8 cellular contexts compared by ENCODE assay signal in the genomic region with DNA sequence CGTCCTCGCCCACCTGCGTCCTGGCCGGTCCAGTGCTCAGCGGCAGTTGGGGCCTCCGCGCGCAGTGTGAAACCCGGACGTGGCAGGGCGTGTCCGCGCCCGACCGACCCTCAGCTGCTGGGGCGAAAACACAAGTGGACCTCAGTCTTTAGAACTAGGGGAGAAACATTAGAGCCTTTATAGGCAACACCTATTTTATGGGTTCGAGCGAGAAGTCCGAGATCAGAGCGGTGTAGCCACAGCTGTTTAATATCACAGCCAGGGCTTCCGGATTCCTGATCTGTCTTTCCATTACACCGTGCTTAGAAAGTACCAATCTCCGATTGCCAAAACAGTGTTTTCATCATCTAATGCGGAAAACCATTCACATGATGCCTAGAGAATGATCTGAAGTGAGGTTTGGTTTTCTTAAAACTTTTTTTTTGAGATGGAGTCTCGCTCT. TPM values are rescaled to one million over a fixed set of nuclear protein-coding genes. Genes with fewer than 3 reads are reported as not detected.
DNase-seq lines count a peak whose midpoint lies in the region; ATAC-seq, FAIRE-seq and TF ChIP-seq lines count a peak whose summit lies in the region.

No MANE protein-coding gene starts in this region.

- peak; percentile 10 for ATAC-seq in GM19463 (IDR thresholded peaks at IDR 0.05; ENCODE audit: unreplicated experiment)
- peak; percentile 72 for ATAC-seq in K562
- no peak for ATAC-seq in thoracic aorta (ENCODE audit: insufficient number of reproducible peaks, low FRiP score, low read depth)

- peak overlapping the region; percentile 80 to 97 (median 88) for H3K4me3 ChIP-seq in BLaER1 treated with 17β-estradiol and CSF1 and Interleukin-3, amounts not matched to agents 10 nM and 100 nM
- H3K4me3 ChIP-seq in HUES48 (ENCODE audit: low read depth, low read length) (peak overlapping the region; percentile 89), K562 (peak overlapping the region; percentile 54), thoracic aorta (peak overlapping the region; percentile 87)

- TSS peak; percentile 63 for BruUV-seq in K562 (replicated peaks; lab: Mats Ljungman, UMichigan)

- intact Hi-C loops in K562 (cut with micrococcal nuclease) = no loop called here

- peak; percentile 42 for FAIRE-seq in K562 (lab: Jason Lieb, UNC)

- H4K20me1 ChIP-seq in BLaER1 treated with 17β-estradiol and CSF1 and Interleukin-3, amounts not matched to agents 10 nM and 100 nM = peaks cover 0 to 10% (median 0%) of the 10 kb centered on the region in 11 experiments; a peak in 5 of 22 replicates
- no peaks in the 10 kb centered on the region for H4K20me1 ChIP-seq in K562 (replicated peaks; ENCODE audit: control insufficient read depth, insufficient read depth, low read length)

- no peaks in the 10 kb centered on the region for H3K9me3 ChIP-seq in BLaER1 treated with 17β-estradiol and CSF1 and Interleukin-3, amounts not matched to agents 10 nM and 100 nM (replicated peaks in 1 of 11)
- H3K9me3 ChIP-seq in HUES48 (ENCODE audit: control insufficient read depth, insufficient read depth, low read length) = no peaks in the 10 kb centered on the region
- no peaks in the 10 kb centered on the region for H3K9me3 ChIP-seq in K562 (replicated peaks; ENCODE audit: control insufficient read depth, insufficient read depth, low read depth, low read length)
- H3K9me3 ChIP-seq in thoracic aorta = no peaks in the 10 kb centered on the region

- H3K9me1 ChIP-seq in K562 (ENCODE audit: control insufficient read depth, insufficient read depth, low read length) = no peaks in the 10 kb centered on the region

- H3K27me3 ChIP-seq in BLaER1 treated with 17β-estradiol and CSF1 and Interleukin-3, amounts not matched to agents 10 nM and 100 nM = no peaks in the 10 kb centered on the region
- H3K27me3 ChIP-seq in HUES48 (ENCODE audit: control insufficient read depth, insufficient read depth, low read length) (no peaks in the 10 kb centered on the region), K562 (ENCODE audit: control insufficient read depth in 2 of 2, insufficient read depth in 2 of 2, low read length in 2 of 2) (no peaks in the 10 kb centered on the region), thoracic aorta (replicated peaks; ENCODE audit: insufficient read depth) (no peaks in the 10 kb centered on the region)

- H3K27ac ChIP-seq in BLaER1 treated with 17β-estradiol and CSF1 and Interleukin-3, amounts not matched to agents 10 nM and 100 nM = peak overlapping the region in 10 of 11 experiments; percentile 81 to 92 (median 90); a peak in 18 of 22 replicates
- H3K27ac ChIP-seq in HUES48 (ENCODE audit: low read depth, low read length) (peak overlapping the region; percentile 98), K562 (ENCODE audit: extremely low read depth, low read depth, low read length) (peak overlapping the region; percentile 90), thoracic aorta (peak overlapping the region in 1 of 2 donors; percentile 97)

- peaks cover 50% of the 10 kb centered on the region for H3K79me2 ChIP-seq in K562 (ENCODE audit: control insufficient read depth, insufficient read depth, low read length)

- H3K36me3 ChIP-seq in BLaER1 treated with 17β-estradiol and CSF1 and Interleukin-3, amounts not matched to agents 10 nM and 100 nM = peaks cover 3 to 37% (median 30%) of the 10 kb centered on the region in 11 experiments; a peak in 18 of 22 replicates
- H3K36me3 ChIP-seq in HUES48 (ENCODE audit: control insufficient read depth, insufficient read depth, low read length) (peaks cover 21% of the 10 kb centered on the region), K562 (ENCODE audit: control insufficient read depth, insufficient read depth, low read length) (peaks cover 33% of the 10 kb centered on the region), thoracic aorta (no peaks in the 10 kb centered on the region)

- TF ChIP-seq CTCF in K562 (IDR thresholded peaks at IDR 0.05 in 2 of 3, conservative IDR thresholded peaks at IDR 0.05 in 1 of 3; ENCODE audit: insufficient read depth in 2 of 3, low read depth in 1 of 3, low read length in 3 of 3) (no peak), thoracic aorta (IDR thresholded peaks at IDR 0.05) (no peak)

- CTCF ChIA-PET in K562 (lab: Yijun Ruan, JAX; ENCODE audit: low intra/inter-chr PET ratio) = no interaction called here

- H2AFZ ChIP-seq in K562 (ENCODE audit: low read depth, low read length) = peak overlapping the region; percentile 93

- DNase-seq in K562 (ENCODE audit: extremely low read depth in 1 of 4, low spot score in 3 of 4) (peak in 2 of 4 experiments; percentile 46 to 60), kidney tubule cell (ENCODE audit: low spot score) (peak; percentile 41), thoracic aorta (ENCODE audit: low spot score) (no peak), SKM-1 treated with dmso at 0.1 percent for 144 hours (lab: John Stamatoyannopoulos, UW; ENCODE audit: unreplicated experiment) (no peak), NCI-H446 (lab: John Stamatoyannopoulos, UW) (no peak)

- peak overlapping the region; percentile 64 to 92 (median 83) for H3K4me2 ChIP-seq in BLaER1 treated with 17β-estradiol and CSF1 and Interleukin-3, amounts not matched to agents 10 nM and 100 nM
- peak overlapping the region; percentile 88 for H3K4me2 ChIP-seq in K562 (ENCODE audit: insufficient read depth, low read length)

- no peak for TF ChIP-seq POLR2A in K562 (conservative IDR thresholded peaks at IDR 0.05)

- WGBS in K562 (ENCODE audit: insufficient coverage, low coverage, missing lambda C conversion rate) = 0% methylated on average over 15 of the region's 25 CpGs

- H3K9ac ChIP-seq in BLaER1 treated with 17β-estradiol and CSF1 and Interleukin-3, amounts not matched to agents 10 nM and 100 nM = peak overlapping the region; percentile 82 to 93 (median 90)
- H3K9ac ChIP-seq in HUES48 (ENCODE audit: low read depth, low read length) (peak overlapping the region; percentile 90), K562 (ENCODE audit: insufficient read depth in 1 of 2, low read depth in 2 of 2, low read length in 2 of 2) (peak overlapping the region; percentile 86 to 99)

- H3K4me1 ChIP-seq in BLaER1 treated with 17β-estradiol and CSF1 and Interleukin-3, amounts not matched to agents 10 nM and 100 nM = peaks cover 18 to 37% (median 31%) of the 10 kb centered on the region in 10 experiments
- H3K4me1 ChIP-seq in HUES48 (ENCODE audit: control insufficient read depth, insufficient read depth, low read length) (peaks cover 5% of the 10 kb centered on the region; the same call in 1 of the 2 replicates), K562 (replicated peaks in 1 of 2; ENCODE audit: control insufficient read depth in 2 of 2, insufficient read depth in 2 of 2, low read length in 2 of 2) (peaks cover 5 to 14% of the 10 kb centered on the region in 2 experiments; a peak in 4 of 5 replicates), thoracic aorta (ENCODE audit: control insufficient read depth in 1 of 2, low read depth in 2 of 2) (peaks cover 17 to 18% of the 10 kb centered on the region in 2 donors)

- TF ChIP-seq EP300 in K562 (IDR thresholded peaks at IDR 0.05; ENCODE audit: low read length) = no peak

- TF ChIP-seq RAD21 in K562 (CRISPR knock-in tag; conservative IDR thresholded peaks at IDR 0.05 in 1 of 2, IDR thresholded peaks at IDR 0.05 in 1 of 2) = no peak

- in situ Hi-C loops in K562 (cut with MboI) = no loop called here

- POLR2A ChIA-PET in K562 (lab: Yijun Ruan, JAX) = interaction anchor here (0.6 to 2.8 kb wide), 10 partner anchors 10 to 259 kb away, joined by 3 to 9 read pairs (median 4); a partner anchor contains a TSS

TF ChIP-seq in K562, 482 proteins besides CTCF, POLR2A, EP300 and RAD21 (continues in another document):
- TF ChIP-seq POLR2AphosphoS5 (IDR thresholded peaks at IDR 0.05; ENCODE audit: control insufficient read depth, insufficient read depth, low read depth, low read length) = no peak
- no peak for TF ChIP-seq ZNF551 (CRISPR knock-in tag; IDR thresholded peaks at IDR 0.05)

RNA-seq across cellular contexts. Expression of a gene that starts 0.5 kb away (rescaled TPM):
- total RNA-seq in K562 (2011; cell fraction: chromatin; rRNA removed; ENCODE audit: low replicate concordance) = 42.1 and 48.9 TPM in 2 replicates
- total RNA-seq in K562 (2011; cell fraction: nucleolus; rRNA removed) = 41.2 and 42.0 TPM in 2 replicates
- 38.6 and 43.4 TPM in 2 replicates for total RNA-seq in K562 (2011; cell fraction: nucleoplasm; rRNA removed)
- total RNA-seq in K562 (2014; rRNA removed) = 34.6 and 41.9 TPM in 2 replicates
- total RNA-seq in K562 (2014; rRNA removed; fragmentation: Illumina TruSeq; extraction: Trizol) = 29.8 and 35.7 TPM in 2 replicates
- 25.4 and 26.8 TPM in 2 replicates for total RNA-seq in K562 (2015; rRNA removed; fragmentation: Illumina TruSeq; extraction: Trizol)
- total RNA-seq in K562 (2021) = 55.3 and 63.8 TPM in 2 replicates
- 40.7 and 49.7 TPM in 2 replicates for polyA plus RNA-seq in K562 (2011; rRNA removed)
- polyA plus RNA-seq in K562 (2011; cell fraction: cytosol; rRNA removed) = 42.9 and 45.9 TPM in 2 replicates
- 33.2 and 40.6 TPM in 2 replicates for polyA plus RNA-seq in K562 (2011; cell fraction: nucleus; rRNA removed)
- 48.5 and 49.7 TPM in 2 replicates for polyA plus RNA-seq in K562 (2012)
- 48.5 and 52.3 TPM in 2 replicates for polyA plus RNA-seq in K562 (2014; fragmentation: Illumina TruSeq; extraction: Trizol)
- polyA plus RNA-seq in K562 (2014; fragmentation: Nextera tagmentation; extraction: Ambion mirVana) = 10 to 100 TPM; 16.0 to 16.6 TPM
- polyA plus RNA-seq in K562 (2014; rRNA removed) = 44.8 and 46.7 TPM in 2 replicates
- polyA minus RNA-seq in K562 (2011; rRNA and poly(A)+ RNA removed) = 42.0 and 48.3 TPM in 2 replicates
- polyA minus RNA-seq in K562 (2011; cell fraction: cytosol; rRNA and poly(A)+ RNA removed) = 25.9 and 29.5 TPM in 2 replicates
- 14.4 and 23.3 TPM in 2 replicates for polyA minus RNA-seq in K562 (2011; cell fraction: nucleus; rRNA and poly(A)+ RNA removed)
- total RNA-seq in thoracic aorta = under 1 TPM in 1 of 2 donors, not detected in 1; 0.27 TPM

RNA-seq across cellular contexts. Expression of a gene that starts 59.6 kb away (rescaled TPM):
- 63.2 and 82.7 TPM in 2 replicates for total RNA-seq in K562 (2011; cell fraction: chromatin; rRNA removed; ENCODE audit: low replicate concordance)
- 59.7 and 60.7 TPM in 2 replicates for total RNA-seq in K562 (2011; cell fraction: nucleolus; rRNA removed)
- 60.9 and 71.7 TPM in 2 replicates for total RNA-seq in K562 (2011; cell fraction: nucleoplasm; rRNA removed)
- 25.9 and 33.8 TPM in 2 replicates for total RNA-seq in K562 (2014; rRNA removed)
- 23.5 and 24.9 TPM in 2 replicates for total RNA-seq in K562 (2014; rRNA removed; fragmentation: Illumina TruSeq; extraction: Trizol)
- total RNA-seq in K562 (2015; rRNA removed; fragmentation: Illumina TruSeq; extraction: Trizol) = 25.4 and 26.4 TPM in 2 replicates
- total RNA-seq in K562 (2021) = 38.2 and 39.4 TPM in 2 replicates
- 28.9 and 32.7 TPM in 2 replicates for polyA plus RNA-seq in K562 (2011; rRNA removed)
- 22.9 and 23.4 TPM in 2 replicates for polyA plus RNA-seq in K562 (2011; cell fraction: cytosol; rRNA removed)
- polyA plus RNA-seq in K562 (2011; cell fraction: nucleus; rRNA removed) = 38.7 and 41.9 TPM in 2 replicates
- 32.4 and 38.8 TPM in 2 replicates for polyA plus RNA-seq in K562 (2012)
- 31.4 and 33.3 TPM in 2 replicates for polyA plus RNA-seq in K562 (2014; fragmentation: Illumina TruSeq; extraction: Trizol)
- 1 to 10 TPM; 8.1 to 8.9 TPM for polyA plus RNA-seq in K562 (2014; fragmentation: Nextera tagmentation; extraction: Ambion mirVana)
- polyA plus RNA-seq in K562 (2014; rRNA removed) = 35.7 and 36.4 TPM in 2 replicates
- 19.4 and 23.6 TPM in 2 replicates for polyA minus RNA-seq in K562 (2011; rRNA and poly(A)+ RNA removed)
- polyA minus RNA-seq in K562 (2011; cell fraction: cytosol; rRNA and poly(A)+ RNA removed) = 13.7 and 16.1 TPM in 2 replicates
- polyA minus RNA-seq in K562 (2011; cell fraction: nucleus; rRNA and poly(A)+ RNA removed) = 13.3 and 25.8 TPM in 2 replicates
- total RNA-seq in thoracic aorta = 10 to 100 TPM; 17.2 to 34.5 TPM

Comparison
In these comparisons a context has a peak if more than half of its experiments do, and no peak if none do; other contexts are left out.
1. RNA of a gene that starts 0.5 kb away (total RNA-seq): 25.4 to 63.8 TPM in K562; 0.27 TPM in thoracic aorta; every median in the first group is over 10 times any median in the second.
2. Peak in every context shown above with its lines, with median percentiles within 50 percentile points of each other: H3K4me3 ChIP-seq and H3K9ac ChIP-seq.